ENCODE assay signal across 24 cellular contexts in the genomic region with DNA sequence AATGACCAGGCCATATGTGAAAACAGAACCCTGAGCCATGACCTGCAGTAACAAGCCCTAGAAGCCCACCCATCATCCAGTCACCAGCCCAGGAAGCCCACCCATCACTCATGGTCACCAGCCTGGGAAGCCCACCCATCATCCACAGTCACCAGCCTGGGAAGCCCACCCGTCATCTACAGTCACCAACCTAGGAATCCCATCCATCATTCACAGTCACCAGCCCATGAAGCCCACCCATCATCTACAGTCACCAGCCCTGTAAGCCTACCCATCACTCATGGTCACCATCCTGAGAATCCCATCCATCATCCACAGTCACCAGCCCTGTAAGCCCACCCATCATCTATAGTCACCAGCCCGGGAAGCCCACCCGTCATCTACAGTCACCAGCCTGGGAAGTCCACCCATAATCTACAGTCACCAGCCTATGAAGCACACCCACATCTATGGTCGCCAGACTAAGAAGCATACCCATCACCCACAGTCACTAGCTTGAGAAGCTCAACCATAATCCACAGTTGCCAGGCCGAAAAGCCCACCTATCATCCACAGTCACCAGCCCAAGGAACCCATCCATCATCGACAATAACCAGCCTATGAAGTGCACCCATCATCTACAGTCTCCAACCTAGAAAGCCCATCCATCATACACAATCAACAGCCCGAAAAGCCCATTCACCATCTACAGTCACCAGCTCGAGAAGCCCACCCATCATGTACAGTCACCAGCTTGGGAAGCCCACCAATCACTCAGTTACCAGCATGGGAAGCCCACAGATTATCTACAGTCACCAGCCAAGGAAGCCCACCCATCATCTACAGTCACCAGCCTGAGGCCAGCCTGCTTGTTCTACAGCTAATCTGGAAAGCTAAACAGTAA.
DNase-seq lines count a peak whose midpoint lies in the region; ATAC-seq and TF ChIP-seq lines count a peak whose summit lies in the region.
"Had no signal": no experiment of that assay in that cellular context is flagged by ENCODE, and none has a peak within 500 bp of the region (broad histone marks: within the 10 kb centered on the region; RNA-seq: fewer than 3 reads in every experiment).

No MANE protein-coding gene starts in this region.

- H3K4me2 ChIP-seq in fibroblast of lung (ENCODE audit: extremely low read depth, insufficient read depth, low read length): no peak overlapping the region
- H3K4me2 ChIP-seq: BLaER1 treated with 17β-estradiol and CSF1 and Interleukin-3, amounts not matched to agents 10 nM and 100 nM had no signal

- no peak for ATAC-seq in Right ventricle myocardium superior (ENCODE audit: poor library complexity)
- no peak for ATAC-seq in stimulated activated effector memory CD8-positive, alpha-beta T cell treated with anti-CD3 and anti-CD28 coated beads, Interleukin-12 subunit alpha, Interleukin-12 subunit beta, amount 100 ng/mL, for 72 hours
- ATAC-seq: activated CD4-positive, alpha-beta T cell treated with anti-CD3 and anti-CD28 coated beads for 36 hours; activated CD8-positive, alpha-beta memory T cell treated with anti-CD3 and anti-CD28 coated beads, Interleukin-2, amount 10 ng/mL, durations not matched to agents 7 days and 5 days; natural killer cell treated with Interleukin-12 subunit alpha and Interleukin-12 subunit beta and Interleukin-15 and Interleukin-18, amount 100 ng/mL, for 72 hours; stimulated activated naive B cell treated with anti-CD40 and anti-IgM and Interleukin-4, amounts not matched to agents 10 μg/mL and 1 μg/mL and 100 μg/mL, for 72 hours had no signal

- no peaks in the 10 kb centered on the region for H3K36me3 Mint-ChIP-seq in T-helper 2 cell treated with Interferon-gamma antibody and Interleukin-4, amounts not matched to agents 5 μg/mL and 100 μg/mL, for 36 hours (ENCODE audit: low read depth)
- no peaks in the 10 kb centered on the region for H3K36me3 Mint-ChIP-seq in stimulated activated effector memory CD8-positive, alpha-beta T cell treated with anti-CD3 and anti-CD28 coated beads, Interleukin-12 subunit alpha, Interleukin-12 subunit beta, amount 100 ng/mL, for 72 hours
- H3K36me3 Mint-ChIP-seq: activated CD8-positive, alpha-beta memory T cell treated with anti-CD3 and anti-CD28 coated beads, Interleukin-2, amount 10 ng/mL, durations not matched to agents 7 days and 5 days; IgD-negative memory B cell; natural killer cell treated with Interleukin-12 subunit alpha and Interleukin-12 subunit beta and Interleukin-15 and Interleukin-18, amount 100 ng/mL, for 72 hours; stimulated activated naive B cell treated with anti-CD40 and anti-IgM and Interleukin-4, amounts not matched to agents 10 μg/mL and 1 μg/mL and 100 μg/mL, for 72 hours had no signal

- TF ChIP-seq CTCF in right atrium auricular region (IDR thresholded peaks at IDR 0.05) (no peak), fibroblast of lung (conservative IDR thresholded peaks at IDR 0.05 in 1 of 2, IDR thresholded peaks at IDR 0.05 in 1 of 2; ENCODE audit: low read depth in 1 of 2, low read length in 2 of 2) (no peak), spleen (IDR thresholded peaks at IDR 0.05 in 8 of 11, conservative IDR thresholded peaks at IDR 0.05 in 3 of 11) (no peak)

- DNase-seq in right atrium auricular region (ENCODE audit: low spot score): peak; percentile 47
- no peak for DNase-seq in Right ventricle myocardium superior
- no peak for DNase-seq in fibroblast of lung (ENCODE audit: low read depth in 2 of 2)
- peak; percentile 29 for DNase-seq in spleen
- DNase-seq in NCI-H345 treated with DMSO at 0.1 percent for 48 hours (lab: John Stamatoyannopoulos, UW; ENCODE audit: unreplicated experiment): no peak
- no peak for DNase-seq in T-helper 2 cell treated with Interferon-gamma antibody and Interleukin-4, amounts not matched to agents 5 μg/mL and 100 μg/mL, for 36 hours (ENCODE audit: low spot score)
- no peak for DNase-seq in stimulated activated effector memory CD8-positive, alpha-beta T cell treated with anti-CD3 and anti-CD28 coated beads, Interleukin-12 subunit alpha, Interleukin-12 subunit beta, amount 100 ng/mL, for 72 hours (ENCODE audit: low spot score in 2 of 2)
- DNase-seq: activated CD4-positive, alpha-beta T cell treated with anti-CD3 and anti-CD28 coated beads for 36 hours; activated naive CD4-positive, alpha-beta T cell treated with anti-CD3 and anti-CD28 coated beads for 36 hours; amygdala; dermis blood vessel endothelial cell; NCI-H82; RPMI8226; stimulated activated CD4-positive, alpha-beta T cell treated with anti-CD3 and anti-CD28 coated beads, Interleukin-4, amount 100 ng/mL, for 24 hours; stimulated activated naive B cell treated with anti-CD40 and anti-IgM and Interleukin-4, amounts not matched to agents 10 μg/mL and 1 μg/mL and 100 μg/mL, for 72 hours had no signal

- no peaks in the 10 kb centered on the region for H3K9me3 Mint-ChIP-seq in T-helper 2 cell treated with Interferon-gamma antibody and Interleukin-4, amounts not matched to agents 5 μg/mL and 100 μg/mL, for 36 hours
- no peaks in the 10 kb centered on the region for H3K9me3 Mint-ChIP-seq in stimulated activated effector memory CD8-positive, alpha-beta T cell treated with anti-CD3 and anti-CD28 coated beads, Interleukin-12 subunit alpha, Interleukin-12 subunit beta, amount 100 ng/mL, for 72 hours
- H3K9me3 Mint-ChIP-seq: activated naive CD4-positive, alpha-beta T cell treated with anti-CD3 and anti-CD28 coated beads for 36 hours; activated T-helper 1 cell treated with anti-CD3 and anti-CD28 coated beads, Interleukin-12 subunit alpha, Interleukin-12 subunit beta, Interleukin-2, Interleukin-4 antibody, amounts not matched to agents 30 ng/mL and 10 ng/mL and 1 ng/mL, durations not matched to agents 14 hours and 24 hours and 36 hours; IgD-negative memory B cell; natural killer cell treated with Interleukin-12 subunit alpha and Interleukin-12 subunit beta and Interleukin-15 and Interleukin-18, amount 100 ng/mL, for 72 hours; T-helper 1 cell treated with Interleukin-12 subunit alpha and Interleukin-12 subunit beta and Interleukin-4 antibody, amounts not matched to agents 30 μg/mL and 1 μg/mL, for 36 hours had no signal

- H3K4me3 Mint-ChIP-seq in T-helper 2 cell treated with Interferon-gamma antibody and Interleukin-4, amounts not matched to agents 5 μg/mL and 100 μg/mL, for 36 hours: no peak overlapping the region
- no peak overlapping the region for H3K4me3 Mint-ChIP-seq in stimulated activated effector memory CD8-positive, alpha-beta T cell treated with anti-CD3 and anti-CD28 coated beads, Interleukin-12 subunit alpha, Interleukin-12 subunit beta, amount 100 ng/mL, for 72 hours
- H3K4me3 Mint-ChIP-seq: activated CD4-positive, alpha-beta T cell treated with anti-CD3 and anti-CD28 coated beads for 36 hours; activated CD8-positive, alpha-beta memory T cell treated with anti-CD3 and anti-CD28 coated beads, Interleukin-2, amount 10 ng/mL, durations not matched to agents 7 days and 5 days; activated naive CD4-positive, alpha-beta T cell treated with anti-CD3 and anti-CD28 coated beads for 36 hours; activated T-helper 1 cell treated with anti-CD3 and anti-CD28 coated beads, Interleukin-12 subunit alpha, Interleukin-12 subunit beta, Interleukin-2, Interleukin-4 antibody, amounts not matched to agents 30 ng/mL and 10 ng/mL and 1 ng/mL, durations not matched to agents 14 hours and 24 hours and 36 hours; IgD-negative memory B cell; natural killer cell treated with Interleukin-12 subunit alpha and Interleukin-12 subunit beta and Interleukin-15 and Interleukin-18, amount 100 ng/mL, for 72 hours; stimulated activated naive B cell treated with anti-CD40 and anti-IgM and Interleukin-4, amounts not matched to agents 10 μg/mL and 1 μg/mL and 100 μg/mL, for 72 hours; T-helper 1 cell treated with Interleukin-12 subunit alpha and Interleukin-12 subunit beta and Interleukin-4 antibody, amounts not matched to agents 30 μg/mL and 1 μg/mL, for 36 hours had no signal

- WGBS in spleen, 5 donors: 82 to 96% (median 90%) methylated on average over 8 of the region's 8 CpGs

- H3K4me3 ChIP-seq in right atrium auricular region (no peak overlapping the region), fibroblast of lung (replicated peaks in 1 of 4; ENCODE audit: control extremely low read depth in 1 of 4, insufficient read depth in 1 of 4, low read depth in 3 of 4, low read length in 4 of 4) (no peak overlapping the region), spleen (no peak overlapping the region)
- H3K4me3 ChIP-seq: BLaER1 treated with 17β-estradiol and CSF1 and Interleukin-3, amounts not matched to agents 10 nM and 100 nM; cardiac muscle cell; right lobe of liver; SK-N-MC had no signal

- H4K20me1 ChIP-seq in fibroblast of lung (ENCODE audit: control insufficient read depth, extremely low read depth, insufficient read depth, low read length): no peaks in the 10 kb centered on the region
- H4K20me1 ChIP-seq: BLaER1 treated with 17β-estradiol and CSF1 and Interleukin-3, amounts not matched to agents 10 nM and 100 nM had no signal

- intact Hi-C loops in Right ventricle myocardium superior (cut with DNase I): no loop called here
- intact Hi-C loops in spleen (cut with DNase I; ENCODE audit: low total_unique reads): no loop called here

- H3K9me3 ChIP-seq in right atrium auricular region: peaks cover 0 to under 1% of the 10 kb centered on the region in 2 donors
- H3K9me3 ChIP-seq in fibroblast of lung (ENCODE audit: control insufficient read depth, insufficient read depth, low read depth, low read length): no peaks in the 10 kb centered on the region
- H3K9me3 ChIP-seq in spleen: no peaks in the 10 kb centered on the region
- H3K9me3 ChIP-seq: right lobe of liver had no signal

- H3K4me1 Mint-ChIP-seq in T-helper 2 cell treated with Interferon-gamma antibody and Interleukin-4, amounts not matched to agents 5 μg/mL and 100 μg/mL, for 36 hours (ENCODE audit: low read depth): no peaks in the 10 kb centered on the region
- peaks cover 5% of the 10 kb centered on the region for H3K4me1 Mint-ChIP-seq in stimulated activated effector memory CD8-positive, alpha-beta T cell treated with anti-CD3 and anti-CD28 coated beads, Interleukin-12 subunit alpha, Interleukin-12 subunit beta, amount 100 ng/mL, for 72 hours
- H3K4me1 Mint-ChIP-seq: activated CD4-positive, alpha-beta T cell treated with anti-CD3 and anti-CD28 coated beads for 36 hours; activated CD8-positive, alpha-beta memory T cell treated with anti-CD3 and anti-CD28 coated beads, Interleukin-2, amount 10 ng/mL, durations not matched to agents 7 days and 5 days; IgD-negative memory B cell; stimulated activated naive B cell treated with anti-CD40 and anti-IgM and Interleukin-4, amounts not matched to agents 10 μg/mL and 1 μg/mL and 100 μg/mL, for 72 hours had no signal

- no peaks in the 10 kb centered on the region for H3K27me3 Mint-ChIP-seq in T-helper 2 cell treated with Interferon-gamma antibody and Interleukin-4, amounts not matched to agents 5 μg/mL and 100 μg/mL, for 36 hours (ENCODE audit: low read depth)
- H3K27me3 Mint-ChIP-seq: activated CD8-positive, alpha-beta memory T cell treated with anti-CD3 and anti-CD28 coated beads, Interleukin-2, amount 10 ng/mL, durations not matched to agents 7 days and 5 days; stimulated activated naive B cell treated with anti-CD40 and anti-IgM and Interleukin-4, amounts not matched to agents 10 μg/mL and 1 μg/mL and 100 μg/mL, for 72 hours had no signal

- no peak overlapping the region for H3K9ac ChIP-seq in fibroblast of lung (ENCODE audit: insufficient read depth, low read length)
- H3K9ac ChIP-seq: BLaER1 treated with 17β-estradiol and CSF1 and Interleukin-3, amounts not matched to agents 10 nM and 100 nM had no signal

- H3K27me3 ChIP-seq in right atrium auricular region: no peaks in the 10 kb centered on the region
- no peaks in the 10 kb centered on the region for H3K27me3 ChIP-seq in fibroblast of lung (ENCODE audit: control insufficient read depth, insufficient read depth, low read length)
- peaks cover 0 to 9% (median 0%) of the 10 kb centered on the region in 7 donors for H3K27me3 ChIP-seq in spleen (replicated peaks in 1 of 7)
- H3K27me3 ChIP-seq: cardiac muscle cell, right lobe of liver had no signal

- H3K4me1 ChIP-seq in right atrium auricular region: no peaks in the 10 kb centered on the region
- H3K4me1 ChIP-seq in fibroblast of lung (ENCODE audit: control insufficient read depth, extremely low read depth, insufficient read depth, low read length): peaks cover 11% of the 10 kb centered on the region
- H3K4me1 ChIP-seq in spleen: no peaks in the 10 kb centered on the region
- H3K4me1 ChIP-seq: right lobe of liver had no signal

- TF ChIP-seq POLR2A in spleen (IDR thresholded peaks at IDR 0.05): no peak

- H2AFZ ChIP-seq in fibroblast of lung (ENCODE audit: low read length): no peak overlapping the region

- no peak overlapping the region for H3K27ac Mint-ChIP-seq in T-helper 2 cell treated with Interferon-gamma antibody and Interleukin-4, amounts not matched to agents 5 μg/mL and 100 μg/mL, for 36 hours
- no peak overlapping the region for H3K27ac Mint-ChIP-seq in stimulated activated effector memory CD8-positive, alpha-beta T cell treated with anti-CD3 and anti-CD28 coated beads, Interleukin-12 subunit alpha, Interleukin-12 subunit beta, amount 100 ng/mL, for 72 hours
- H3K27ac Mint-ChIP-seq: activated CD4-positive, alpha-beta T cell treated with anti-CD3 and anti-CD28 coated beads for 36 hours; activated CD8-positive, alpha-beta memory T cell treated with anti-CD3 and anti-CD28 coated beads, Interleukin-2, amount 10 ng/mL, durations not matched to agents 7 days and 5 days; activated naive CD4-positive, alpha-beta T cell treated with anti-CD3 and anti-CD28 coated beads for 36 hours; activated T-helper 1 cell treated with anti-CD3 and anti-CD28 coated beads, Interleukin-12 subunit alpha, Interleukin-12 subunit beta, Interleukin-2, Interleukin-4 antibody, amounts not matched to agents 30 ng/mL and 10 ng/mL and 1 ng/mL, durations not matched to agents 14 hours and 24 hours and 36 hours; natural killer cell treated with Interleukin-12 subunit alpha and Interleukin-12 subunit beta and Interleukin-15 and Interleukin-18, amount 100 ng/mL, for 72 hours; stimulated activated naive B cell treated with anti-CD40 and anti-IgM and Interleukin-4, amounts not matched to agents 10 μg/mL and 1 μg/mL and 100 μg/mL, for 72 hours; T-helper 1 cell treated with Interleukin-12 subunit alpha and Interleukin-12 subunit beta and Interleukin-4 antibody, amounts not matched to agents 30 μg/mL and 1 μg/mL, for 36 hours had no signal

- H3K36me3 ChIP-seq in right atrium auricular region: no peaks in the 10 kb centered on the region
- H3K36me3 ChIP-seq in fibroblast of lung (ENCODE audit: control insufficient read depth, insufficient read depth, low read length): no peaks in the 10 kb centered on the region
- no peaks in the 10 kb centered on the region for H3K36me3 ChIP-seq in spleen
- H3K36me3 ChIP-seq: BLaER1 treated with 17β-estradiol and CSF1 and Interleukin-3, amounts not matched to agents 10 nM and 100 nM; cardiac muscle cell; right lobe of liver had no signal

- H3K27ac ChIP-seq in right atrium auricular region: peak overlapping the region in 1 of 2 donors; percentile 44
- H3K27ac ChIP-seq in fibroblast of lung (ENCODE audit: insufficient read depth, low read length): peak overlapping the region; percentile 46
- H3K27ac ChIP-seq in spleen: peak overlapping the region in 3 of 8 donors; percentile 13 to 21 (median 16)
- H3K27ac ChIP-seq: BLaER1 treated with 17β-estradiol and CSF1 and Interleukin-3, amounts not matched to agents 10 nM and 100 nM; cardiac muscle cell; right lobe of liver; SK-N-MC had no signal

- H3K79me2 ChIP-seq in fibroblast of lung (ENCODE audit: control insufficient read depth, insufficient read depth, low read length): no peaks in the 10 kb centered on the region

Comparison
In these comparisons a context has a peak if more than half of its experiments do, and no peak if none do; other contexts are left out.
1. DNase-seq: peak in right atrium auricular region (single experiment) and spleen (single experiment); none in Right ventricle myocardium superior (single experiment), fibroblast of lung (0 of 2), NCI-H345 treated with DMSO at 0.1 percent for 48 hours (single experiment), T-helper 2 cell treated with Interferon-gamma antibody and Interleukin-4, amounts not matched to agents 5 μg/mL and 100 μg/mL, for 36 hours (single experiment) and stimulated activated effector memory CD8-positive, alpha-beta T cell treated with anti-CD3 and anti-CD28 coated beads, Interleukin-12 subunit alpha, Interleukin-12 subunit beta, amount 100 ng/mL, for 72 hours (0 of 2).